29 cellular contexts compared by ENCODE assay signal in the genomic region with DNA sequence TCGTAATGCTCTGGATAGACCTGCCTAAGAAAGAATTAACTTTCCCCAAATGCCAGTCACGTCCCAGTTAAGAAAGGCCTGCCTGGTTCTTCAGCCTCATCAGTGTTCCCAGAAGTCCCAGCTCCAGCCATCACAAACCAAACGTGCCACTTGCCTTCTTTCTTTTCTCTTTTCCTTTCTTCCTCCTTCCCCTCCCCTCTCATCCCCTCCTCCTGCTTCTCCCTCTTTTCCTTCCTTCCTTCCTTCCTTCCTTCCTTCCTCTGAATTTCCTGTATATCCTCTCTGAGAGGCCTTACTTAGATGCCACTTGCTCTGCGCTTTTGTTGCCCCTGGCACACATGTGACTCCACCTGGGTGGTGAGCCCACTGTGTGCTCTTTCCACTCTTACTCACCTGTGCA.
"Had no signal": no experiment of that assay in that cellular context is flagged by ENCODE, and none has a peak within 500 bp of the region (broad histone marks: within the 10 kb centered on the region; RNA-seq: fewer than 3 reads in every experiment).

No MANE protein-coding gene starts in this region.

- H3K36me3 ChIP-seq: brain microvascular endothelial cell, WERI-Rb-1 had no signal

- H3K4me3 Mint-ChIP-seq: activated B cell treated with CpG ODN at 0.5 μM for 24 hours; activated CD8-positive, alpha-beta T cell treated with anti-CD3 and anti-CD28 coated beads for 36 hours; activated naive CD8-positive, alpha-beta T cell; central memory CD8-positive, alpha-beta T cell; dendritic cell treated with granulocyte-macrophage colony-stimulating factor and Interleukin-4, amounts not matched to agents 40 ng/mL and 50 ng/mL, for 4 days; endodermal cell; T-helper 17 cell; T-helper 2 cell treated with Interferon-gamma antibody and Interleukin-4, amounts not matched to agents 5 μg/mL and 100 μg/mL, for 36 hours had no signal

- ATAC-seq: activated CD4-positive, CD25-positive, alpha-beta regulatory T cell treated with anti-CD3 and anti-CD28 coated beads, Interleukin-2, amount 50 U/mL, for 24 hours; activated CD8-positive, alpha-beta T cell treated with anti-CD3 and anti-CD28 coated beads for 36 hours; esophagus mucosa; T-helper 17 cell had no signal

- H3K27ac ChIP-seq: brain microvascular endothelial cell, coronary artery, dorsolateral prefrontal cortex, WERI-Rb-1 had no signal

- H3K27ac Mint-ChIP-seq: activated B cell treated with CpG ODN at 0.5 μM for 24 hours; activated CD8-positive, alpha-beta T cell treated with anti-CD3 and anti-CD28 coated beads for 36 hours; activated naive CD8-positive, alpha-beta T cell; dendritic cell treated with granulocyte-macrophage colony-stimulating factor and Interleukin-4, amounts not matched to agents 40 ng/mL and 50 ng/mL, for 4 days; endodermal cell; T-helper 17 cell; T-helper 2 cell treated with Interferon-gamma antibody and Interleukin-4, amounts not matched to agents 5 μg/mL and 100 μg/mL, for 36 hours had no signal

- H3K4me1 Mint-ChIP-seq: activated B cell treated with CpG ODN at 0.5 μM for 24 hours; central memory CD8-positive, alpha-beta T cell had no signal

- H3K4me3 ChIP-seq: coronary artery, dorsolateral prefrontal cortex had no signal

- H3K9me3 Mint-ChIP-seq: activated B cell treated with CpG ODN at 0.5 μM for 24 hours; activated CD8-positive, alpha-beta T cell treated with anti-CD3 and anti-CD28 coated beads for 36 hours; central memory CD8-positive, alpha-beta T cell; dendritic cell treated with granulocyte-macrophage colony-stimulating factor and Interleukin-4, amounts not matched to agents 40 ng/mL and 50 ng/mL, for 4 days; T-helper 2 cell treated with Interferon-gamma antibody and Interleukin-4, amounts not matched to agents 5 μg/mL and 100 μg/mL, for 36 hours had no signal

- H3K27me3 Mint-ChIP-seq: activated B cell treated with CpG ODN at 0.5 μM for 24 hours; activated CD8-positive, alpha-beta T cell treated with anti-CD3 and anti-CD28 coated beads for 36 hours; activated naive CD8-positive, alpha-beta T cell; central memory CD8-positive, alpha-beta T cell; dendritic cell treated with granulocyte-macrophage colony-stimulating factor and Interleukin-4, amounts not matched to agents 40 ng/mL and 50 ng/mL, for 4 days; T-helper 17 cell had no signal

- DNase-seq: activated B cell treated with CpG ODN at 0.5 μM for 24 hours; activated CD4-positive, alpha-beta T cell treated with anti-CD3 and anti-CD28 coated beads for 48 hours; activated CD4-positive, alpha-beta T cell treated with anti-CD3 and anti-CD28 coated beads, Interleukin-2, amount 50 U/mL, for 1 hour; activated CD4-positive, alpha-beta T cell treated with anti-CD3 and anti-CD28 coated beads, Interleukin-2, amount 50 U/mL, for 48 hours; activated CD8-positive, alpha-beta memory T cell treated with anti-CD3 and anti-CD28 coated beads for 24 hours; activated CD8-positive, alpha-beta T cell treated with anti-CD3 and anti-CD28 coated beads for 36 hours; activated effector memory CD4-positive, alpha-beta T cell treated with Interleukin-2 at 50 U/mL for 16 hours; activated gamma-delta T cell treated with Interleukin-2 at 50 U/mL for 16 hours; activated naive CD4-positive, alpha-beta T cell treated with anti-CD3 and anti-CD28 coated beads, Interleukin-2, amount 50 U/mL, for 16 hours; activated naive CD4-positive, alpha-beta T cell treated with Interleukin-2 at 50 U/mL for 16 hours; activated T-cell treated with anti-CD3 and anti-CD28 coated beads, Interleukin-2, amount 50 U/mL, for 48 hours; amniotic stem cell; anterior cingulate cortex; brain microvascular endothelial cell; dorsolateral prefrontal cortex; effector memory CD4-positive, alpha-beta T cell; endodermal cell; foreskin fibroblast; head of caudate nucleus; T-helper 17 cell; T1000; WERI-Rb-1 had no signal

- H3K27me3 ChIP-seq: brain microvascular endothelial cell, dorsolateral prefrontal cortex had no signal
